9 cellular contexts compared by ENCODE assay signal in the genomic region with DNA sequence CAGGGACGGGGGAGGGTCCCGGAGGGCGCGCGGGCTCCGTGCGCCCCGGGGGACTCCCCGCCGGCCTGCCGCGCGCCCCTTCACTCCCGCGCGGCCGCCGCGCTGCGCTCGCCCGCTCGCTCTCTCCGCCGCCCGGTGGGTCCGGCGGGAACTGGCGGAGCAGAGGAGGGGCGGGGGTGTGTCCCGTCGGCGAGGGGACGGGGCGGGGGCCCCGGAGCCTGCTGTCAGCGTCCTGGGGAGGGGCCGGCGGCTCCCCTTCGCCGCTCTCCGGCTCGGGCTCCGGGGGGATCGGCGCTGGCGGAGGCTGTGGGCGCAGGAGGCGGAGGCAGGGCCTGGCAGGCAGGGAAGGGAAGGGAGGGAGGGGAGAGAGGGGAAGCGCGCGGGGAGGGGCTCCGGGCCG. TPM values are rescaled to one million over a fixed set of nuclear protein-coding genes. Genes with fewer than 3 reads are reported as not detected.
DNase-seq lines count a peak whose midpoint lies in the region; ATAC-seq, FAIRE-seq and TF ChIP-seq lines count a peak whose summit lies in the region.
"Had no signal": no experiment of that assay in that cellular context is flagged by ENCODE, and none has a peak within 500 bp of the region (broad histone marks: within the 10 kb centered on the region; RNA-seq: fewer than 3 reads in every experiment).

A gene with protein sequence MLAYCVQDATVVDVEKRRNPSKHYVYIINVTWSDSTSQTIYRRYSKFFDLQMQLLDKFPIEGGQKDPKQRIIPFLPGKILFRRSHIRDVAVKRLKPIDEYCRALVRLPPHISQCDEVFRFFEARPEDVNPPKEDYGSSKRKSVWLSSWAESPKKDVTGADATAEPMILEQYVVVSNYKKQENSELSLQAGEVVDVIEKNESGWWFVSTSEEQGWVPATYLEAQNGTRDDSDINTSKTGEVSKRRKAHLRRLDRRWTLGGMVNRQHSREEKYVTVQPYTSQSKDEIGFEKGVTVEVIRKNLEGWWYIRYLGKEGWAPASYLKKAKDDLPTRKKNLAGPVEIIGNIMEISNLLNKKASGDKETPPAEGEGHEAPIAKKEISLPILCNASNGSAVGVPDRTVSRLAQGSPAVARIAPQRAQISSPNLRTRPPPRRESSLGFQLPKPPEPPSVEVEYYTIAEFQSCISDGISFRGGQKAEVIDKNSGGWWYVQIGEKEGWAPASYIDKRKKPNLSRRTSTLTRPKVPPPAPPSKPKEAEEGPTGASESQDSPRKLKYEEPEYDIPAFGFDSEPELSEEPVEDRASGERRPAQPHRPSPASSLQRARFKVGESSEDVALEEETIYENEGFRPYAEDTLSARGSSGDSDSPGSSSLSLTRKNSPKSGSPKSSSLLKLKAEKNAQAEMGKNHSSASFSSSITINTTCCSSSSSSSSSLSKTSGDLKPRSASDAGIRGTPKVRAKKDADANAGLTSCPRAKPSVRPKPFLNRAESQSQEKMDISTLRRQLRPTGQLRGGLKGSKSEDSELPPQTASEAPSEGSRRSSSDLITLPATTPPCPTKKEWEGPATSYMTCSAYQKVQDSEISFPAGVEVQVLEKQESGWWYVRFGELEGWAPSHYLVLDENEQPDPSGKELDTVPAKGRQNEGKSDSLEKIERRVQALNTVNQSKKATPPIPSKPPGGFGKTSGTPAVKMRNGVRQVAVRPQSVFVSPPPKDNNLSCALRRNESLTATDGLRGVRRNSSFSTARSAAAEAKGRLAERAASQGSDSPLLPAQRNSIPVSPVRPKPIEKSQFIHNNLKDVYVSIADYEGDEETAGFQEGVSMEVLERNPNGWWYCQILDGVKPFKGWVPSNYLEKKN (minus strand): TSS at position 153 of the 400 bp plus-strand sequence. CDS start 310 bp downstream, outside the sequence.

- H3K4me1 ChIP-seq in BLaER1: peaks cover 83% of the 10 kb centered on the region

- peak within 1 kb of the TSS; percentile 87 for H3K9ac ChIP-seq in BLaER1

- peak within 1 kb of the TSS; percentile 82 for H3K4me3 Mint-ChIP-seq in activated T-cell treated with anti-CD3 and anti-CD28 coated beads, Interleukin-2, amount 50 U/mL, for 4 hours
- peak within 1 kb of the TSS; percentile 95 for H3K4me3 Mint-ChIP-seq in neural crest cell

- no peak for FAIRE-seq in frontal cortex (lab: Jason Lieb, UNC)

- H3K9me3 Mint-ChIP-seq in activated T-cell treated with anti-CD3 and anti-CD28 coated beads, Interleukin-2, amount 50 U/mL, for 4 hours: no peaks in the 10 kb centered on the region
- H3K9me3 Mint-ChIP-seq in neural crest cell: no peaks in the 10 kb centered on the region

- H3K4me3 ChIP-seq in BLaER1: peak within 1 kb of the TSS; percentile 82
- peak within 1 kb of the TSS; percentile 20; the same call in 1 of the 2 replicates for H3K4me3 ChIP-seq in Jurkat, Clone E6-1 (ENCODE audit: low read length)

- no peaks in the 10 kb centered on the region for H3K9me3 ChIP-seq in BLaER1

- peaks cover 32% of the 10 kb centered on the region for H3K27me3 Mint-ChIP-seq in activated T-cell treated with anti-CD3 and anti-CD28 coated beads, Interleukin-2, amount 50 U/mL, for 4 hours (ENCODE audit: low read depth)
- H3K27me3 Mint-ChIP-seq in neural crest cell (ENCODE audit: low read depth): peaks cover 5% of the 10 kb centered on the region

- peaks cover 21% of the 10 kb centered on the region for H3K36me3 ChIP-seq in BLaER1

- no peaks in the 10 kb centered on the region for H3K36me3 Mint-ChIP-seq in activated T-cell treated with anti-CD3 and anti-CD28 coated beads, Interleukin-2, amount 50 U/mL, for 4 hours (ENCODE audit: insufficient read depth)
- H3K36me3 Mint-ChIP-seq in neural crest cell (ENCODE audit: low read depth): no peaks in the 10 kb centered on the region

- H3K27ac ChIP-seq in BLaER1: peak within 1 kb of the TSS; percentile 91

- no peaks in the 10 kb centered on the region for H3K27me3 ChIP-seq in BLaER1

- peak within 1 kb of the TSS; percentile 86 for H3K4me2 ChIP-seq in BLaER1

- DNase-seq in Jurkat, Clone E6-1 (ENCODE audit: low read depth, low spot score): no peak
- no peak for DNase-seq in activated T-cell treated with anti-CD3 and anti-CD28 coated beads, Interleukin-2, amount 50 U/mL, for 4 hours
- peak; percentile 71 to 76 for DNase-seq in frontal cortex (ENCODE audit: low spot score in 2 of 2)
- peak; percentile 50 for DNase-seq in neural crest cell (ENCODE audit: low read depth, low spot score)
- DNase-seq in HUDEP-2 (lab: John Stamatoyannopoulos, UW; ENCODE audit: unreplicated experiment in 76 of 76): no peak

- peaks cover 41% of the 10 kb centered on the region for H4K20me1 ChIP-seq in BLaER1

- peak; percentile 22 for TF ChIP-seq CTCF in neural crest cell (conservative IDR thresholded peaks at IDR 0.05)

- peak within 1 kb of the TSS; percentile 82 for H3K27ac Mint-ChIP-seq in neural crest cell (ENCODE audit: unreplicated experiment)

- peak; percentile 58 to 70 for ATAC-seq in activated T-cell treated with anti-CD3 and anti-CD28 coated beads, Interleukin-2, amount 50 U/mL, for 4 hours
- ATAC-seq in HG03457 (IDR thresholded peaks at IDR 0.05; ENCODE audit: unreplicated experiment) (no peak), HG03571 (IDR thresholded peaks at IDR 0.05; ENCODE audit: unreplicated experiment) (no peak)
- ATAC-seq: HCT116 had no signal

- H3K4me1 Mint-ChIP-seq in activated T-cell treated with anti-CD3 and anti-CD28 coated beads, Interleukin-2, amount 50 U/mL, for 4 hours (ENCODE audit: low read depth): peaks cover 14% of the 10 kb centered on the region
- H3K4me1 Mint-ChIP-seq in neural crest cell: peaks cover 67% of the 10 kb centered on the region

RNA-seq across cellular contexts. Expression of the gene that starts here (rescaled TPM):
- 16.9 TPM for polyA plus RNA-seq in Jurkat, Clone E6-1 (2012; ENCODE audit: insufficient read depth, insufficient read length)
- 1 to 10 TPM; 2.4 to 2.8 (median 2.4) TPM for total RNA-seq in activated T-cell treated with anti-CD3 and anti-CD28 coated beads, Interleukin-2, amount 50 U/mL, for 4 hours
- total RNA-seq in frontal cortex: 6.1 TPM
- total RNA-seq in neural crest cell: 22.8 and 23.2 TPM in 2 replicates

Comparison
In these comparisons a context has a peak if more than half of its experiments do, and no peak if none do; other contexts are left out.
1. DNase-seq: peak in frontal cortex (2 of 2) and neural crest cell (single experiment); none in Jurkat, Clone E6-1 (single experiment), activated T-cell treated with anti-CD3 and anti-CD28 coated beads, Interleukin-2, amount 50 U/mL, for 4 hours (single experiment) and HUDEP-2 (0 of 76).
2. ATAC-seq: peak in activated T-cell treated with anti-CD3 and anti-CD28 coated beads, Interleukin-2, amount 50 U/mL, for 4 hours (2 of 2); none in HG03457 (single experiment) and HG03571 (single experiment).